1 cellular context compared by ENCODE assay signal in genomic region chr17:49012893-49013255, GRCh38.
TF ChIP-seq lines count a peak whose summit lies in the region.

No MANE protein-coding gene starts in this region.

TF ChIP-seq in HepG2, 621 proteins besides CTCF, POLR2A, EP300 and RAD21 (continued from another document):
- TF ChIP-seq KIAA2018 (CRISPR knock-in tag; IDR thresholded peaks at IDR 0.05; ENCODE audit: borderline replicate concordance) (no peak), TEAD2 (CRISPR knock-in tag; IDR thresholded peaks at IDR 0.05) (no peak), PAXIP1 (CRISPR knock-in tag; conservative IDR thresholded peaks at IDR 0.05) (no peak), ZSCAN21 (CRISPR knock-in tag; IDR thresholded peaks at IDR 0.05; ENCODE audit: borderline replicate concordance) (no peak), HIVEP1 (CRISPR knock-in tag; IDR thresholded peaks at IDR 0.05) (no peak), KAT8 (CRISPR knock-in tag; IDR thresholded peaks at IDR 0.05) (peak; percentile 54), ZFP1 (CRISPR knock-in tag; IDR thresholded peaks at IDR 0.05) (no peak), ZNF543 (CRISPR knock-in tag; IDR thresholded peaks at IDR 0.05) (no peak), FOSL1 (CRISPR knock-in tag; IDR thresholded peaks at IDR 0.05; ENCODE audit: borderline replicate concordance) (no peak), ZFP82 (CRISPR knock-in tag; IDR thresholded peaks at IDR 0.05; ENCODE audit: borderline replicate concordance) (no peak), MLX (CRISPR knock-in tag; IDR thresholded peaks at IDR 0.05) (0 out of 2 replicates have a peak, but pooled peaks have one; percentile 20), ATF6 (CRISPR knock-in tag; conservative IDR thresholded peaks at IDR 0.05) (no peak), FOXO4 (CRISPR knock-in tag; conservative IDR thresholded peaks at IDR 0.05) (no peak), E2F5 (CRISPR knock-in tag; conservative IDR thresholded peaks at IDR 0.05) (no peak), HHEX (CRISPR knock-in tag; IDR thresholded peaks at IDR 0.05) (no peak), TARDBP (CRISPR knock-in tag; IDR thresholded peaks at IDR 0.05) (no peak), DNMT3B (CRISPR knock-in tag; conservative IDR thresholded peaks at IDR 0.05) (no peak), RARG (CRISPR knock-in tag; IDR thresholded peaks at IDR 0.05; ENCODE audit: low read depth) (no peak), ZNF274 (CRISPR knock-in tag; IDR thresholded peaks at IDR 0.05) (no peak), ZNF501 (CRISPR knock-in tag; IDR thresholded peaks at IDR 0.05) (0 out of 2 replicates have a peak, but pooled peaks have one; percentile 12), SMYD3 (CRISPR knock-in tag; IDR thresholded peaks at IDR 0.05) (no peak), PTBP1 (IDR thresholded peaks at IDR 0.05; ENCODE audit: low read depth, low read length, poor library complexity, severe bottlenecking) (no peak), NR2F6 (IDR thresholded peaks at IDR 0.05) (peak; percentile 86), NR2F6 (CRISPR knock-in tag; IDR thresholded peaks at IDR 0.05) (peak; percentile 90), NR2F2 (IDR thresholded peaks at IDR 0.05; ENCODE audit: borderline replicate concordance, low read depth) (peak; percentile 55; the same call in 1 of the 2 replicates), ZNF773 (CRISPR knock-in tag; IDR thresholded peaks at IDR 0.05; ENCODE audit: borderline replicate concordance) (no peak), KAT2B (IDR thresholded peaks at IDR 0.05; ENCODE audit: borderline replicate concordance, low read depth, low read length) (no peak), ZNF235 (CRISPR knock-in tag; IDR thresholded peaks at IDR 0.05; ENCODE audit: borderline replicate concordance) (no peak), ZNF788 (CRISPR knock-in tag; IDR thresholded peaks at IDR 0.05; ENCODE audit: borderline replicate concordance) (peak; percentile 13; the same call in 1 of the 2 replicates), ZBTB46 (CRISPR knock-in tag; IDR thresholded peaks at IDR 0.05; ENCODE audit: borderline replicate concordance) (no peak), FOXJ3 (CRISPR knock-in tag; IDR thresholded peaks at IDR 0.05; ENCODE audit: borderline replicate concordance) (no peak; the same call in 1 of the 2 replicates), KLF11 (CRISPR knock-in tag; IDR thresholded peaks at IDR 0.05) (no peak), CEBPB (IDR thresholded peaks at IDR 0.05; ENCODE audit: borderline replicate concordance, low read depth, low read length) (no peak), HNRNPK (IDR thresholded peaks at IDR 0.05; ENCODE audit: low read depth, low read length, poor library complexity, severe bottlenecking) (no peak), ZNF720 (CRISPR knock-in tag; IDR thresholded peaks at IDR 0.05) (no peak), ZNF331 (CRISPR knock-in tag; IDR thresholded peaks at IDR 0.05) (0 out of 2 replicates have a peak, but pooled peaks have one; percentile 6), ZNF530 (CRISPR knock-in tag; IDR thresholded peaks at IDR 0.05; ENCODE audit: low read depth) (no peak)
